In the genomic region with DNA sequence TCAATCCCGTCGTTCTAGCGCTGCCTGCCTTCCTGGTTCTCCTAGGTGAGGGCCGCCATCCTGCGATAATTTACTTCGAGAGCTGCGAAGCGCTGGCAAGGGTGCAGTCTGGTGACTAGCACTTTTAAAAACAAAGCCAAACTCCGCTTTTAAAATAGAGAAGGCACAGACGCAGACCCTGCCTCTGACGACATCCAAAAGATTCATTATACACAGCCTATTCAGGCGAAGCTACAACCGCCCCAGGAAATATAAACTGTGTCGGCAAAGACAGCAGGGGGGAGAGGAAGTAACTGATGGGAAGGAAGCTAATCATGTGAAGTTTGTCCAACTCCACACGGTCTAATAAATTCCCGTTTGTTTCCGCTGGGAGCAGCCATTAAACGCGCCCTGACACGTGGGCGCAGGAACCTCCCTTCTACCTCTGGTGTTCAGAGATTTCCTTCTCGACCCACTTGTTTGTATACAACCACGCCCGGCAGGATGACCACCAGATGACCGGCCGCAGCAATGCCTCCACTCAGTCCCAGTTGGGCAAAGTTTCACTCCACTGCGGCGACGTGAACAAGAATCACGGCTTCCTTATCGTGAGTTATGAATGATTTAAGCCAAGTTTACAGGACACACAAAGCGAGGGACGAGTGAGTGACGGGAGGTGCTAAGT, we compare ENCODE assay signal across 8 cellular contexts. TPM values are rescaled to one million over a fixed set of nuclear protein-coding genes. Genes with fewer than 3 reads are reported as not detected.
DNase-seq lines count a peak whose midpoint lies in the region; ATAC-seq, FAIRE-seq and TF ChIP-seq lines count a peak whose summit lies in the region.

No MANE protein-coding gene starts in this region.

- ATAC-seq in Right ventricle myocardium superior (ENCODE audit: poor library complexity) (peak; percentile 38), pancreas (peak; percentile 33 to 69 (median 52)), GM19452 (IDR thresholded peaks at IDR 0.05; ENCODE audit: unreplicated experiment) (no peak), GM21619 (IDR thresholded peaks at IDR 0.05; ENCODE audit: unreplicated experiment) (no peak)

- H3K36me3 ChIP-seq in pancreas: no peaks in the 10 kb centered on the region

- no peak for FAIRE-seq in pancreas (lab: Jason Lieb, UNC)

- H3K4me1 Mint-ChIP-seq in activated naive CD8-positive, alpha-beta T cell treated with anti-CD3 and anti-CD28 coated beads for 36 hours: peaks cover 20% of the 10 kb centered on the region

- WGBS in pancreas, 2 donors: 0% methylated on average over 34 of the region's 34 CpGs

- H3K27me3 Mint-ChIP-seq in activated naive CD8-positive, alpha-beta T cell treated with anti-CD3 and anti-CD28 coated beads for 36 hours: peaks cover 75% of the 10 kb centered on the region

- H3K9me3 Mint-ChIP-seq in activated naive CD8-positive, alpha-beta T cell treated with anti-CD3 and anti-CD28 coated beads for 36 hours: no peaks in the 10 kb centered on the region

- no peak for TF ChIP-seq CTCF in pancreas (IDR thresholded peaks at IDR 0.05)

- intact Hi-C loops in Right ventricle myocardium superior (cut with DNase I) (loop anchor here (5.0 to 10.0 kb wide), 2 partner anchors 65 to 297 kb away; no protein-coding TSS in a partner anchor), pancreas (cut with DNase I) (no loop called here)

- DNase-seq in NCI-H2196 (lab: John Stamatoyannopoulos, UW; ENCODE audit: unreplicated experiment): peak; percentile 18
- no peak for DNase-seq in NCI-H2196 treated with DMSO at 0.1 percent for 48 hours (lab: John Stamatoyannopoulos, UW; ENCODE audit: unreplicated experiment)
- DNase-seq in NCI-H1694 (lab: John Stamatoyannopoulos, UW): peak; percentile 35
- no peak for DNase-seq in activated naive CD8-positive, alpha-beta T cell treated with anti-CD3 and anti-CD28 coated beads for 36 hours
- DNase-seq in Right ventricle myocardium superior: peak; percentile 69
- DNase-seq in pancreas: peak; percentile 25 to 65 (median 48)

- peak overlapping the region; percentile 69 for H3K4me3 Mint-ChIP-seq in activated naive CD8-positive, alpha-beta T cell treated with anti-CD3 and anti-CD28 coated beads for 36 hours

- no peaks in the 10 kb centered on the region for H3K27me3 ChIP-seq in pancreas

- no peaks in the 10 kb centered on the region for H3K9me3 ChIP-seq in pancreas

- peak overlapping the region; percentile 65 to 92 (median 86) for H3K27ac ChIP-seq in pancreas

- no peak overlapping the region for H3K27ac Mint-ChIP-seq in activated naive CD8-positive, alpha-beta T cell treated with anti-CD3 and anti-CD28 coated beads for 36 hours

- peaks cover 0 to 15% (median 11%) of the 10 kb centered on the region in 3 donors for H3K4me1 ChIP-seq in pancreas

- H3K36me3 Mint-ChIP-seq in activated naive CD8-positive, alpha-beta T cell treated with anti-CD3 and anti-CD28 coated beads for 36 hours: no peaks in the 10 kb centered on the region

- H3K4me3 ChIP-seq in pancreas: peak overlapping the region; percentile 74 to 87 (median 82)

RNA-seq across cellular contexts. Expression of a gene that starts 1.3 kb away (rescaled TPM):
- under 1 TPM; 0.43 to 0.60 TPM for total RNA-seq in activated naive CD8-positive, alpha-beta T cell treated with anti-CD3 and anti-CD28 coated beads for 36 hours
- total RNA-seq in Right ventricle myocardium superior (31.9 TPM), pancreas (10 to 100 TPM; 16.0 to 39.8 (median 23.2) TPM)
- polyA plus RNA-seq in pancreas: 10 to 100 TPM in 1 of 2 donors, 1 to 10 TPM in 1; 7.3 to 19.7 TPM

Comparison
In these comparisons a context has a peak if more than half of its experiments do, and no peak if none do; other contexts are left out.
1. DNase-seq: peak in NCI-H2196 (single experiment), NCI-H1694 (single experiment), Right ventricle myocardium superior (single experiment) and pancreas (6 of 6); none in NCI-H2196 treated with DMSO at 0.1 percent for 48 hours (single experiment) and activated naive CD8-positive, alpha-beta T cell treated with anti-CD3 and anti-CD28 coated beads for 36 hours (single experiment).
2. ATAC-seq: peak in Right ventricle myocardium superior (single experiment) and pancreas (4 of 4); none in GM19452 (single experiment) and GM21619 (single experiment).
3. RNA of a gene that starts 1.3 kb away (total RNA-seq): 31.9 TPM in Right ventricle myocardium superior (single experiment) and 16.0 to 39.8 TPM in pancreas; 0.43 to 0.60 TPM in activated naive CD8-positive, alpha-beta T cell treated with anti-CD3 and anti-CD28 coated beads for 36 hours; every median in the first group is over 10 times any median in the second.